In genomic region chr12:32061033-32061432, GRCh38 we compare ENCODE assay signal across 1 cellular context.
TF ChIP-seq lines count a peak whose summit lies in the region.

No MANE protein-coding gene starts in this region.

TF ChIP-seq in HepG2, 621 proteins besides CTCF, POLR2A, EP300 and RAD21:
- TF ChIP-seq ATF7 (IDR thresholded peaks at IDR 0.05): peak; percentile 61
- no peak for TF ChIP-seq ATF7 (CRISPR knock-in tag; IDR thresholded peaks at IDR 0.05)
- TF ChIP-seq HMG20A (CRISPR knock-in tag; IDR thresholded peaks at IDR 0.05; ENCODE audit: borderline replicate concordance): no peak
